7 cellular contexts compared by ENCODE assay signal in the genomic region with DNA sequence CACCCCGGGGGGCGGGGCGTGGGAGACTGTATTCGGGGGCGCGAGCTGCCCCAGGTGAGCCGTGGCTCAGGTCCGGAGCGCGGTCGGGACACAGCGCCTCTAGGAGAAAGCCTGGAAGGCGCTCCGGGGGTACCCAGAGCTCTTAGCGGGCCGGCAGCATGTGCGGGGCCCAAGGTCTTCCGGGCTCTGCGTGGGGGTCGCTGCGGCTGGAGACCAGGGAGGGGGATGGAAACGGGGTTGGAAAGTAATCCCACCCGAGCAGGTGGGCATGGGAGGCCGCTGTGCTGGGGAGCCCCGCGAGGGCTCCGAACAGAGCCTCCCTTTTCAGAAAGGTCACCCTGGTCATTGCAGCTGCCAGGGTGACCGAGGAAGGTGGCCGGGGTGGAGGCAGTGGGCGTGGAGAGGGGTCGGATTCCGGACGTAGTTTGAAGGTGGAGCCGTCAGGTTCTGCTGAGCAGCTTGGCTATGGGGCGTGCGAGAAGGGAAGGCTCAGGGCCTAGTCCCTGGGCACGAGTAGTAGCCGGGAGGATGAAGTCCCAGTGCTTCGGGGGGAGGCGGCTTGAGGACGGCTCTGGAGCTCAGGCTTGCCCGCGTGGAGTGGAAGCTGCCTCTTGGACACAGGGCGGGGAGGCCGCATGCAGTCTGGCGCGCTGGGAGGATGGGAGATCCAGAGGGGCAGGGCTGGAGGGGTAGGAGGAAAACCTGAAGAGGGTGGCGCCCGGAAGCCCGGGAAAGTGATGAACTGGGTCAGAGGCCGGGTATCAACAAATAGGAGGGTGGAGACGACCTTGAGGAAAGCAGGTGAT. TPM values are rescaled to one million over a fixed set of nuclear protein-coding genes. Genes with fewer than 3 reads are reported as not detected.
A peak's percentile ranks its signal among the peaks of the same experiment; 100 is the strongest.
DNase-seq lines count a peak whose midpoint lies in the region; ATAC-seq and TF ChIP-seq lines count a peak whose summit lies in the region.

TSS of gene SIRT5 (plus strand) at position 31 of the 806 bp plus-strand sequence. CDS start 9,510 bp downstream, outside the sequence.

- peaks cover 0 to 3% of the 10 kb centered on the region in 2 donors for H3K36me3 ChIP-seq in ascending aorta

- peak within 1 kb of the TSS; percentile 88 to 93 for H3K27ac ChIP-seq in ascending aorta

- peak; percentile 93 for DNase-seq in NCI-H1694 treated with DMSO at 0.1 percent for 48 hours (lab: John Stamatoyannopoulos, UW)
- peak; percentile 43 to 87 (median 68) for DNase-seq in T-helper 2 cell
- DNase-seq in ascending aorta (ENCODE audit: low spot score in 2 of 2) = peak; percentile 20 to 87
- DNase-seq in hippocampal formation (lab: John Stamatoyannopoulos, UW) = peak; percentile 64 to 81
- DNase-seq in retinal pigment epithelial cell (ENCODE audit: low read depth) = peak; percentile 68

- no peaks in the 10 kb centered on the region for H3K9me3 ChIP-seq in ascending aorta

- peak within 1 kb of the TSS; percentile 78 to 80 for H3K4me3 ChIP-seq in ascending aorta
- H3K4me3 ChIP-seq in retinal pigment epithelial cell (ENCODE audit: low read length) = peak within 1 kb of the TSS; percentile 78

- peak in 1 of 3 experiments; percentile 71 for TF ChIP-seq CTCF in ascending aorta (IDR thresholded peaks at IDR 0.05)
- TF ChIP-seq CTCF in retinal pigment epithelial cell (conservative IDR thresholded peaks at IDR 0.05; ENCODE audit: low read depth, low read length) = no peak

- H3K27me3 ChIP-seq in ascending aorta = no peaks in the 10 kb centered on the region

- peak; percentile 74 for ATAC-seq in GM18502 (IDR thresholded peaks at IDR 0.05; ENCODE audit: poor library complexity, unreplicated experiment)
- peak; percentile 63 for ATAC-seq in HG02938 (IDR thresholded peaks at IDR 0.05; ENCODE audit: unreplicated experiment)

- H3K4me1 ChIP-seq in ascending aorta = peaks cover 0 to 3% of the 10 kb centered on the region in 2 donors

- intact Hi-C loops in ascending aorta (cut with DNase I) = loop anchor here (1.0 to 5.0 kb wide), 6 partner anchors 41 to 238 kb away; partner anchors contain the start of genes GFOD1 and NOL7

RNA-seq across cellular contexts. Expression of gene SIRT5, which starts in this region (rescaled TPM):
- 3.0 TPM for total RNA-seq in ascending aorta

Comparison
In these comparisons a context has a peak if more than half of its experiments do, and no peak if none do; other contexts are left out.
1. Peak in every context shown above with its lines: DNase-seq, ATAC-seq, H3K4me3 ChIP-seq and H3K27ac ChIP-seq.